Comparison of ENCODE assay signal across 1 cellular context in genomic region chr20:32485126-32485769, GRCh38.
TF ChIP-seq lines count a peak whose summit lies in the region.

No MANE protein-coding gene starts in this region.

TF ChIP-seq in HEK293, 187 proteins besides CTCF, POLR2A, EP300 and RAD21 (continued from another document):
- no peak for TF ChIP-seq ZNF792 (tag by site-specific recombination; IDR thresholded peaks at IDR 0.05)
- TF ChIP-seq ZNF121 (tag by site-specific recombination; IDR thresholded peaks at IDR 0.05), result no peak
- no peak for TF ChIP-seq ZSCAN23 (tag by site-specific recombination; IDR thresholded peaks at IDR 0.05)
- no peak for TF ChIP-seq ZNF433 (tag by site-specific recombination; IDR thresholded peaks at IDR 0.05; ENCODE audit: low read depth)
